In the genomic region with DNA sequence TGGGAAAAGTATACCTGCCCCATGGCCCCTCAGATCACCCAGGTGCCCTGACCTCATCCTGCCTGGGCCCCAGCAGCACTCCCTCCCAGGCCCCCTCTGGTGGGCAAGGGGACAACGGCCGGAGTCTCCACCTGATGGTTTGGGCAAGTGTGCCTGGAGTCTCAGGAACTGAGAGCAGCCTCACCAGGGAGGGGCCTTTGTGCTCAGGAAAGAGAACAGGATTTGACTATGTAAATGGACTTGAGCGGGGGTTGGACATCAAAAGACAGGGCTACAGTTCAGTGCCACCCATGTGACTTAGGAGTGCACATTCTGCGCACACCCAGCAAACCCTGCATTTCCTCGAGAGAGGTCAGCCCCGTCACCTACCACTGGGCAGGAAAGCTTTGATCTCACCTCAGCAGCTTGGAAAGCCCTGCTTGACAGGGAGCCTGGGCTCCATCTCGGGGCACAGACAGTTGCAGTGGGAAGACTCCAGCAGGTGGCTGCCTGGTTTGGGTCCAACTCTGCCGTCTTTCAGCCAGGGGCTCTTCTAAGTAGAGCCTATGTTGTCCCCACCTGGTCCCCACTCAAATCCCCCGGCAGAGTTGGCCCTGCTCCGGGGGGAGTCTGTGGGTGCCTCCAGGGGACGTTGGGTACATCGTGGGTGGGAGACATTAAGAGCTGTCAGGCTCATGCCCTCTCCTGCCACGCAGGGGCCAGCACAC, we compare ENCODE assay signal across 9 cellular contexts. TPM values are rescaled to one million over a fixed set of nuclear protein-coding genes. Genes with fewer than 3 reads are reported as not detected.
A peak's percentile ranks its signal among the peaks of the same experiment; 100 is the strongest.
DNase-seq lines count a peak whose midpoint lies in the region; ATAC-seq, FAIRE-seq and TF ChIP-seq lines count a peak whose summit lies in the region.
"Had no signal": no experiment of that assay in that cellular context is flagged by ENCODE, and none has a peak within 500 bp of the region (broad histone marks: within the 10 kb centered on the region; RNA-seq: fewer than 3 reads in every experiment).

No MANE protein-coding gene starts in this region.

- no peak overlapping the region for H2BK15ac ChIP-seq in neuronal stem cell (ENCODE audit: low read length)

- ATAC-seq in A549 (peak; percentile 40 to 56; a peak in 4 of 6 replicates), GM18520 (IDR thresholded peaks at IDR 0.05; ENCODE audit: unreplicated experiment) (peak; percentile 30), HG02885 (IDR thresholded peaks at IDR 0.05; ENCODE audit: poor library complexity, unreplicated experiment) (peak; percentile 55)
- peak; percentile 10 for ATAC-seq in activated CD8-positive, alpha-beta T cell treated with anti-CD3 and anti-CD28 coated beads for 36 hours

- no peak overlapping the region for H3K4ac ChIP-seq in neuronal stem cell (ENCODE audit: low read length)

- peak overlapping the region; percentile 9 for H3K9ac ChIP-seq in neuronal stem cell (ENCODE audit: low read depth, low read length, poor library complexity)

- H3K4me3 ChIP-seq in A549 (no peak overlapping the region), neuronal stem cell (ENCODE audit: low read length in 2 of 2) (no peak overlapping the region)

- peak overlapping the region; percentile 89 for H3K4me3 Mint-ChIP-seq in activated CD8-positive, alpha-beta T cell treated with anti-CD3 and anti-CD28 coated beads for 36 hours

- H4K91ac ChIP-seq in neuronal stem cell (ENCODE audit: low read depth, low read length, poor library complexity): peak overlapping the region; percentile 41

- peak overlapping the region; percentile 3 for H3K18ac ChIP-seq in neuronal stem cell (ENCODE audit: low read length)

- TF ChIP-seq POLR2A in A549 (IDR thresholded peaks at IDR 0.05; ENCODE audit: low read length): no peak

- no peak for FAIRE-seq in A549 (lab: Jason Lieb, UNC)

- no peak for TF ChIP-seq CTCF in A549 (IDR thresholded peaks at IDR 0.05)
- peak; percentile 31 for TF ChIP-seq CTCF in activated CD8-positive, alpha-beta T cell treated with anti-CD3 and anti-CD28 coated beads for 36 hours (IDR thresholded peaks at IDR 0.05)

- H3K27ac ChIP-seq in A549 (no peak overlapping the region), neuronal stem cell (replicated peaks; ENCODE audit: low read length) (no peak overlapping the region)
- H3K27ac ChIP-seq: breast epithelium had no signal

- POLR2A ChIA-PET in A549 (lab: Yijun Ruan, JAX): no interaction called here
- POLR2A ChIA-PET in activated CD8-positive, alpha-beta T cell treated with anti-CD3 and anti-CD28 coated beads for 36 hours (lab: Charles Lee): interaction anchor here (0.8 to 6.7 kb wide), 2 partner anchors 17 to 43 kb away, joined by 3 to 119 read pairs; no protein-coding TSS in a partner anchor

- no peak overlapping the region for H2AFZ ChIP-seq in neuronal stem cell (ENCODE audit: low read length)

- H3K79me1 ChIP-seq in neuronal stem cell (ENCODE audit: low read depth, low read length): no peaks in the 10 kb centered on the region

- peaks cover 1% of the 10 kb centered on the region for H3K9me3 Mint-ChIP-seq in activated CD8-positive, alpha-beta T cell treated with anti-CD3 and anti-CD28 coated beads for 36 hours

- TF ChIP-seq EP300 in A549 (IDR thresholded peaks at IDR 0.05): no peak

- WGBS in A549 (ENCODE audit: missing lambda C conversion rate): 94% methylated on average over 9 of the region's 13 CpGs
- no CpG with 5 or more reads among the region's 13 CpGs for WGBS in neuronal stem cell (ENCODE audit: extremely low coverage in 2 of 2, insufficient read length in 2 of 2, insufficient replicate concordance in 1 of 2), 2 donors

- intact Hi-C loops in activated CD8-positive, alpha-beta T cell treated with anti-CD3 and anti-CD28 coated beads for 36 hours (cut with micrococcal nuclease): loop anchor here (5.0 kb wide), 2 partner anchors 39 to 189 kb away; partner anchors contain the start of gene ATG16L1

- no peak overlapping the region for H2BK5ac ChIP-seq in neuronal stem cell (ENCODE audit: low read length)

- peaks cover 0 to 3% (median 0%) of the 10 kb centered on the region in 3 experiments for H3K27me3 ChIP-seq in neuronal stem cell (ENCODE audit: control insufficient read depth in 3 of 3, insufficient read depth in 3 of 3, low read depth in 1 of 3, low read length in 3 of 3)
- H3K27me3 ChIP-seq: breast epithelium had no signal

- H2BK120ac ChIP-seq in neuronal stem cell (ENCODE audit: low read depth, low read length): no peak overlapping the region

- H3K27me3 Mint-ChIP-seq in activated CD8-positive, alpha-beta T cell treated with anti-CD3 and anti-CD28 coated beads for 36 hours: no peaks in the 10 kb centered on the region

- peak overlapping the region; percentile 97 for H3K27ac Mint-ChIP-seq in activated CD8-positive, alpha-beta T cell treated with anti-CD3 and anti-CD28 coated beads for 36 hours

- H2AK5ac ChIP-seq in neuronal stem cell (ENCODE audit: low read depth, low read length): peak overlapping the region; percentile 53

- H2BK12ac ChIP-seq in neuronal stem cell (ENCODE audit: low read length): no peak overlapping the region

- H3K23ac ChIP-seq in neuronal stem cell (ENCODE audit: low read depth, low read length, poor library complexity): no peak overlapping the region

- no peaks in the 10 kb centered on the region for H3K36me3 ChIP-seq in neuronal stem cell (replicated peaks in 1 of 2; ENCODE audit: control insufficient read depth in 2 of 2, insufficient read depth in 2 of 2, low read length in 2 of 2)
- H3K36me3 ChIP-seq: breast epithelium had no signal

- no peaks in the 10 kb centered on the region for H3K9me3 ChIP-seq in A549
- no peaks in the 10 kb centered on the region for H3K9me3 ChIP-seq in neuronal stem cell (replicated peaks in 1 of 2; ENCODE audit: control insufficient read depth in 2 of 2, insufficient read depth in 1 of 2, low read depth in 1 of 2, low read length in 2 of 2)
- H3K9me3 ChIP-seq: breast epithelium had no signal

- H3K4me1 Mint-ChIP-seq in activated CD8-positive, alpha-beta T cell treated with anti-CD3 and anti-CD28 coated beads for 36 hours (ENCODE audit: low read depth): peaks cover 54% of the 10 kb centered on the region

- no peak overlapping the region for H4K8ac ChIP-seq in neuronal stem cell (ENCODE audit: low read depth, low read length)

- peak in 1 of 2 experiments; percentile 18 for DNase-seq in A549 (ENCODE audit: low read depth in 1 of 2, low spot score in 1 of 2)
- peak; percentile 48 for DNase-seq in activated CD8-positive, alpha-beta T cell treated with anti-CD3 and anti-CD28 coated beads for 36 hours
- no peak for DNase-seq in neuronal stem cell (ENCODE audit: low spot score)
- DNase-seq in NCI-H2107 (lab: John Stamatoyannopoulos, UW): no peak
- no peak for DNase-seq in NCI-H1048 (lab: John Stamatoyannopoulos, UW)
- no peak for DNase-seq in dermis blood vessel endothelial cell

- CTCF ChIA-PET in A549 (lab: Yijun Ruan, JAX): interaction anchor here (6.7 kb wide), 1 partner anchor 9 kb away, joined by 45 read pairs; no protein-coding TSS in a partner anchor
- CTCF ChIA-PET in activated CD8-positive, alpha-beta T cell treated with anti-CD3 and anti-CD28 coated beads for 36 hours (lab: Charles Lee): interaction anchor here (6.4 kb wide), 1 partner anchor 10 kb away, joined by 38 read pairs; no protein-coding TSS in a partner anchor

- peaks cover 19% of the 10 kb centered on the region for H3K36me3 Mint-ChIP-seq in activated CD8-positive, alpha-beta T cell treated with anti-CD3 and anti-CD28 coated beads for 36 hours (ENCODE audit: low read depth)

- peak overlapping the region; percentile 4 for H3K14ac ChIP-seq in neuronal stem cell (ENCODE audit: low read length)

- no peak for TF ChIP-seq RAD21 in A549 (conservative IDR thresholded peaks at IDR 0.05 in 1 of 2, IDR thresholded peaks at IDR 0.05 in 1 of 2)

- H3K4me2 ChIP-seq in A549 (no peak overlapping the region), neuronal stem cell (ENCODE audit: insufficient read depth, low read length, poor library complexity, severe bottlenecking) (no peak overlapping the region)

- no peaks in the 10 kb centered on the region for H3K4me1 ChIP-seq in A549
- H3K4me1 ChIP-seq in neuronal stem cell (ENCODE audit: control insufficient read depth in 2 of 2, insufficient read depth in 1 of 2, low read depth in 1 of 2, low read length in 2 of 2): peaks cover 13 to 20% of the 10 kb centered on the region in 2 donors
- H3K4me1 ChIP-seq: breast epithelium had no signal

TF ChIP-seq in A549, 52 proteins besides CTCF, POLR2A, EP300 and RAD21 (continues in another document):
- TF ChIP-seq BHLHE40 (IDR thresholded peaks at IDR 0.05; ENCODE audit: low read depth, low read length): no peak
- TF ChIP-seq MYC (IDR thresholded peaks at IDR 0.05; ENCODE audit: borderline replicate concordance, low read length): no peak

RNA-seq across cellular contexts. Expression of gene INPP5D, which starts 3.3 kb away (rescaled TPM):
- 0.26 and 1.1 TPM in 2 replicates for polyA plus RNA-seq in A549 (2011; rRNA removed)
- polyA plus RNA-seq in A549 (2012; cell fraction: cytosol; rRNA removed): 0.12 and 0.13 TPM in 2 replicates
- polyA plus RNA-seq in A549 (2012; cell fraction: nucleus; rRNA removed): 0.30 and 0.62 TPM in 2 replicates
- 0.49 to 0.57 TPM (median 0.53 TPM) in 3 replicates for polyA plus RNA-seq in A549 (2017; fragmentation: RNase III; extraction: RNeasy Plus Mini Kit Qiagen cat#74134 plus additional on column Dnase treatment)
- polyA minus RNA-seq in A549 (2011; rRNA and poly(A)+ RNA removed): 0.33 and 1.1 TPM in 2 replicates
- 10 to 100 TPM; 38.6 to 40.2 TPM for total RNA-seq in activated CD8-positive, alpha-beta T cell treated with anti-CD3 and anti-CD28 coated beads for 36 hours
- 4.5 TPM for polyA plus RNA-seq in neuronal stem cell (2013, experiment 1 of 2)
- polyA plus RNA-seq in neuronal stem cell (2013, experiment 2 of 2): 4.4 TPM
- total RNA-seq in dermis blood vessel endothelial cell: 45.3 and 45.7 TPM in 2 replicates

RNA-seq across cellular contexts. Expression of gene NEU2, which starts 30.9 kb away (rescaled TPM):
- polyA plus RNA-seq in A549 (2011; rRNA removed) (not detected in 2 replicates), A549 (2017; fragmentation: RNase III; extraction: RNeasy Plus Mini Kit Qiagen cat#74134 plus additional on column Dnase treatment) (not detected in 3 replicates)
- not detected in 2 replicates for polyA plus RNA-seq in A549 (2012; cell fraction: cytosol; rRNA removed)
- not detected in 2 replicates for polyA plus RNA-seq in A549 (2012; cell fraction: nucleus; rRNA removed)
- polyA minus RNA-seq in A549 (2011; rRNA and poly(A)+ RNA removed): not detected in 2 replicates
- not detected for total RNA-seq in activated CD8-positive, alpha-beta T cell treated with anti-CD3 and anti-CD28 coated beads for 36 hours
- polyA plus RNA-seq in neuronal stem cell (2013, experiment 1 of 2): not detected
- polyA plus RNA-seq in neuronal stem cell (2013, experiment 2 of 2): not detected
- total RNA-seq in dermis blood vessel endothelial cell: not detected in 2 replicates
- total RNA-seq: breast epithelium had no signal

RNA-seq across cellular contexts. Expression of gene NGEF, which starts 50.4 kb away (rescaled TPM):
- polyA plus RNA-seq in A549 (2011; rRNA removed): 9.7 and 10.2 TPM in 2 replicates
- polyA plus RNA-seq in A549 (2012; cell fraction: cytosol; rRNA removed): 8.4 and 9.0 TPM in 2 replicates
- polyA plus RNA-seq in A549 (2012; cell fraction: nucleus; rRNA removed): 17.6 and 19.0 TPM in 2 replicates
- polyA plus RNA-seq in A549 (2017; fragmentation: RNase III; extraction: RNeasy Plus Mini Kit Qiagen cat#74134 plus additional on column Dnase treatment): 5.9 to 8.1 TPM (median 7.6 TPM) in 3 replicates
- 34.0 and 37.2 TPM in 2 replicates for polyA minus RNA-seq in A549 (2011; rRNA and poly(A)+ RNA removed)
- under 1 TPM in 1 of 2 experiments, not detected in 1; 0.63 TPM for total RNA-seq in activated CD8-positive, alpha-beta T cell treated with anti-CD3 and anti-CD28 coated beads for 36 hours
- polyA plus RNA-seq in neuronal stem cell (2013, experiment 1 of 2): 5.6 TPM
- polyA plus RNA-seq in neuronal stem cell (2013, experiment 2 of 2): 5.3 TPM
- total RNA-seq in dermis blood vessel endothelial cell: 0.17 and 0.33 TPM in 2 replicates
